8 cellular contexts compared by ENCODE assay signal in genomic region chr10:28676968-28677888, GRCh38. TPM values are rescaled to one million over a fixed set of nuclear protein-coding genes. Genes with fewer than 3 reads are reported as not detected.
DNase-seq lines count a peak whose midpoint lies in the region; ATAC-seq, FAIRE-seq and TF ChIP-seq lines count a peak whose summit lies in the region.

Gene BAMBI (plus strand): TSS chr10:28677521. CDS start chr10:28677898, 377 bp downstream.

- H3K27me3 ChIP-seq in WERI-Rb-1 (ENCODE audit: insufficient read depth, low read depth, severe bottlenecking) = no peaks in the 10 kb centered on the region
- H3K27me3 ChIP-seq in mammary epithelial cell (ENCODE audit: insufficient read depth, low read length) = no peaks in the 10 kb centered on the region
- no peaks in the 10 kb centered on the region for H3K27me3 ChIP-seq in smooth muscle cell (ENCODE audit: low read depth)

- H3K4me3 ChIP-seq in A549 = peak within 1 kb of the TSS; percentile 99
- H3K4me3 ChIP-seq in WERI-Rb-1 (ENCODE audit: low read depth, low read length) = peak within 1 kb of the TSS; percentile 60
- peak within 1 kb of the TSS; percentile 78 to 84 (median 83) for H3K4me3 ChIP-seq in mammary epithelial cell (replicated peaks in 1 of 3; ENCODE audit: insufficient read depth in 1 of 3, low read depth in 2 of 3, low read length in 3 of 3)
- H3K4me3 ChIP-seq in smooth muscle cell = peak within 1 kb of the TSS; percentile 87

- no TSS peak for BruUV-seq in mammary epithelial cell (replicated peaks; lab: Mats Ljungman, UMichigan)

- intact Hi-C loops in mammary epithelial cell (cut with micrococcal nuclease) = loop anchor here (1.0 to 5.0 kb wide), 6 partner anchors 50 to 627 kb away; no protein-coding TSS in a partner anchor

- POLR2A ChIA-PET in A549 (lab: Yijun Ruan, JAX) = interaction anchor here (0.6 to 1.8 kb wide), 15 partner anchors 8 to 627 kb away, joined by 3 to 8 read pairs (median 3); no protein-coding TSS in a partner anchor

- FAIRE-seq in A549 (lab: Jason Lieb, UNC) = no peak

- peak; percentile 99 for TF ChIP-seq POLR2A in A549 (IDR thresholded peaks at IDR 0.05; ENCODE audit: low read length)

- DNase-seq in A549 (ENCODE audit: low read depth in 1 of 2, low spot score in 1 of 2) (peak; percentile 49 to 90), NCI-H2107 (lab: John Stamatoyannopoulos, UW) (peak; percentile 76), WERI-Rb-1 (peak; percentile 79), mammary epithelial cell (peak; percentile 89), inferior parietal cortex (ENCODE audit: extremely low spot score) (peak; percentile 90), smooth muscle cell (lab: John Stamatoyannopoulos, UW; ENCODE audit: unreplicated experiment) (peak; percentile 87)

- TF ChIP-seq CTCF in A549 (IDR thresholded peaks at IDR 0.05) = peak; percentile 87
- peak; percentile 20; the same call in 1 of the 2 replicates for TF ChIP-seq CTCF in WERI-Rb-1 (IDR thresholded peaks at IDR 0.05; ENCODE audit: low read depth, low read length)
- TF ChIP-seq CTCF in mammary epithelial cell (conservative IDR thresholded peaks at IDR 0.05 in 1 of 2, IDR thresholded peaks at IDR 0.05 in 1 of 2; ENCODE audit: extremely low read depth in 1 of 2, insufficient read depth in 1 of 2, low read depth in 1 of 2, low read length in 2 of 2) = peak; percentile 19 to 64
- peak; percentile 61 for TF ChIP-seq CTCF in smooth muscle cell (IDR thresholded peaks at IDR 0.05; ENCODE audit: borderline replicate concordance, insufficient read depth, poor library complexity, severe bottlenecking)

- peak within 1 kb of the TSS; percentile 94 for H3K27ac ChIP-seq in A549
- peak within 1 kb of the TSS; percentile 76 for H3K27ac ChIP-seq in WERI-Rb-1
- peak within 1 kb of the TSS; percentile 44 for H3K27ac ChIP-seq in mammary epithelial cell (ENCODE audit: insufficient read depth, low read depth, low read length)
- peak within 1 kb of the TSS; percentile 78 for H3K27ac ChIP-seq in smooth muscle cell (ENCODE audit: low read depth)

- dilution Hi-C loops in mammary epithelial cell (cut with HindIII; ENCODE audit: low sequenced_read_pairs) = no loop called here

- peaks cover 34% of the 10 kb centered on the region for H3F3A ChIP-seq in smooth muscle cell (ENCODE audit: low read depth)

- TF ChIP-seq EP300 in A549 (IDR thresholded peaks at IDR 0.05) = no peak

- H4K20me1 ChIP-seq in mammary epithelial cell (ENCODE audit: insufficient read depth, low read length) = no peaks in the 10 kb centered on the region
- peaks cover 49% of the 10 kb centered on the region for H4K20me1 ChIP-seq in smooth muscle cell (ENCODE audit: low read depth)

- H3K4me2 ChIP-seq in A549 (peak within 1 kb of the TSS; percentile 95), mammary epithelial cell (ENCODE audit: insufficient read depth, low read depth, low read length) (peak within 1 kb of the TSS; percentile 98), smooth muscle cell (peak within 1 kb of the TSS; percentile 98)

- peak; percentile 57 to 95 for TF ChIP-seq RAD21 in A549 (conservative IDR thresholded peaks at IDR 0.05 in 1 of 2, IDR thresholded peaks at IDR 0.05 in 1 of 2)

- peak within 1 kb of the TSS; percentile 91 for H2AFZ ChIP-seq in mammary epithelial cell (ENCODE audit: low read depth, low read length)
- peak within 1 kb of the TSS; percentile 88 for H2AFZ ChIP-seq in smooth muscle cell (ENCODE audit: low read depth)

- H3K9ac ChIP-seq in mammary epithelial cell (ENCODE audit: insufficient read depth, low read length) = peak within 1 kb of the TSS; percentile 68
- peak within 1 kb of the TSS; percentile 88 for H3K9ac ChIP-seq in smooth muscle cell (ENCODE audit: low read depth)

- WGBS in A549 (ENCODE audit: missing lambda C conversion rate) = 3% methylated on average over 18 of the region's 120 CpGs
- WGBS in mammary epithelial cell (ENCODE audit: low coverage, missing lambda C conversion rate) = 0% methylated on average over 5 of the region's 120 CpGs
- 2% methylated on average over 74 of the region's 120 CpGs for WGBS in smooth muscle cell (ENCODE audit: low lambda C conversion rate)

- H3K79me2 ChIP-seq in mammary epithelial cell (ENCODE audit: insufficient read depth, low read length) = peaks cover 12% of the 10 kb centered on the region
- H3K79me2 ChIP-seq in smooth muscle cell (ENCODE audit: low read depth) = peaks cover 81% of the 10 kb centered on the region

- no peaks in the 10 kb centered on the region for H3K9me3 ChIP-seq in A549
- H3K9me3 ChIP-seq in WERI-Rb-1 (ENCODE audit: severe bottlenecking) = no peaks in the 10 kb centered on the region
- H3K9me3 ChIP-seq in mammary epithelial cell (replicated peaks; ENCODE audit: insufficient read depth, low read length) = no peaks in the 10 kb centered on the region
- no peaks in the 10 kb centered on the region for H3K9me3 ChIP-seq in smooth muscle cell (replicated peaks; ENCODE audit: low read depth)

- CTCF ChIA-PET in A549 (lab: Yijun Ruan, JAX) = interaction anchor here (0.6 to 4.4 kb wide), 37 partner anchors 9 to 647 kb away, joined by 3 to 42 read pairs (median 4); no protein-coding TSS in a partner anchor
- CTCF ChIA-PET in mammary epithelial cell (lab: Charles Lee; ENCODE audit: low non-redundant PET) = interaction anchor here (0.6 kb wide), 4 partner anchors 200 to 712 kb away, joined by 3 to 5 read pairs (median 4); no protein-coding TSS in a partner anchor

- H3K4me1 ChIP-seq in A549 = peaks cover 27% of the 10 kb centered on the region
- H3K4me1 ChIP-seq in mammary epithelial cell (ENCODE audit: insufficient read depth, low read length) = peaks cover 29% of the 10 kb centered on the region
- peaks cover 16% of the 10 kb centered on the region for H3K4me1 ChIP-seq in smooth muscle cell (ENCODE audit: low read depth)

- H3K36me3 ChIP-seq in WERI-Rb-1 (no peaks in the 10 kb centered on the region), mammary epithelial cell (ENCODE audit: insufficient read depth, low read length) (no peaks in the 10 kb centered on the region), smooth muscle cell (ENCODE audit: low read depth) (no peaks in the 10 kb centered on the region)

- in situ Hi-C loops in mammary epithelial cell (cut with MboI; ENCODE audit: low sequenced_read_pairs in 2 of 2) = loop anchor here in 1 of 2 donors (5.0 kb wide), 1 partner anchor 315 kb away; no protein-coding TSS in a partner anchor

- peak; percentile 94 to 97 for ATAC-seq in A549
- ATAC-seq in GM18519 (IDR thresholded peaks at IDR 0.05; ENCODE audit: low FRiP score, unreplicated experiment) = peak; percentile 92
- peak; percentile 99 for ATAC-seq in HG03025 (IDR thresholded peaks at IDR 0.05; ENCODE audit: low FRiP score, unreplicated experiment)

TF ChIP-seq in A549, 52 proteins besides CTCF, POLR2A, EP300 and RAD21 (continues in another document):
- TF ChIP-seq SMC3 (IDR thresholded peaks at IDR 0.05) (peak; percentile 98), NFE2L2 (conservative IDR thresholded peaks at IDR 0.05; ENCODE audit: low read length) (no peak), NR3C1 (IDR thresholded peaks at IDR 0.05) (no peak), ZC3H11A (IDR thresholded peaks at IDR 0.05) (no peak), FOSL2 (IDR thresholded peaks at IDR 0.05) (no peak), FOSL2 (CRISPR knock-in tag; IDR thresholded peaks at IDR 0.05) (no peak), ZSCAN20 (CRISPR knock-in tag; IDR thresholded peaks at IDR 0.05) (no peak), EHF (CRISPR knock-in tag; IDR thresholded peaks at IDR 0.05) (no peak), CBX2 (IDR thresholded peaks at IDR 0.05; ENCODE audit: borderline replicate concordance, low read depth) (no peak), RNF2 (IDR thresholded peaks at IDR 0.05; ENCODE audit: borderline replicate concordance, low read depth) (no peak), KDM1A (IDR thresholded peaks at IDR 0.05; ENCODE audit: low read depth) (no peak), HEYL (CRISPR knock-in tag; IDR thresholded peaks at IDR 0.05) (no peak), JUN (IDR thresholded peaks at IDR 0.05) (peak; percentile 73 to 94), CHD2 (IDR thresholded peaks at IDR 0.05; ENCODE audit: low read length, partially characterized antibody) (no peak), CBX8 (IDR thresholded peaks at IDR 0.05) (no peak), NPAS2 (CRISPR knock-in tag; IDR thresholded peaks at IDR 0.05; ENCODE audit: borderline replicate concordance) (no peak), HOXA7 (CRISPR knock-in tag; IDR thresholded peaks at IDR 0.05) (no peak), E2F6 (IDR thresholded peaks at IDR 0.05; ENCODE audit: borderline replicate concordance, low read depth) (no peak; the same call in 1 of the 2 replicates), SREBF2 (IDR thresholded peaks at IDR 0.05) (no peak), BCL3 (IDR thresholded peaks at IDR 0.05) (peak; percentile 95), PHF8 (IDR thresholded peaks at IDR 0.05; ENCODE audit: borderline replicate concordance, low read depth) (peak; percentile 53; the same call in 1 of the 2 replicates)

RNA-seq across cellular contexts. Expression of gene BAMBI, which starts in this region (rescaled TPM):
- polyA plus RNA-seq in A549 (2011; rRNA removed) (40.5 and 60.8 TPM in 2 replicates), A549 (2017; fragmentation: RNase III; extraction: RNeasy Plus Mini Kit Qiagen cat#74134 plus additional on column Dnase treatment) (23.2 to 26.1 TPM (median 25.6 TPM) in 3 replicates), mammary epithelial cell (2.7 TPM), smooth muscle cell (878 and 879 TPM in 2 replicates)
- 20.6 and 25.0 TPM in 2 replicates for polyA plus RNA-seq in A549 (2012; cell fraction: cytosol; rRNA removed)
- polyA plus RNA-seq in A549 (2012; cell fraction: nucleus; rRNA removed) = 24.3 and 33.2 TPM in 2 replicates
- 25.2 and 32.9 TPM in 2 replicates for polyA minus RNA-seq in A549 (2011; rRNA and poly(A)+ RNA removed)
- total RNA-seq in mammary epithelial cell (1 to 10 TPM; 4.2 to 7.0 TPM), smooth muscle cell (621 and 648 TPM in 2 replicates)
- not detected for polyA minus RNA-seq in mammary epithelial cell

Comparison
In these comparisons a context has a peak if more than half of its experiments do, and no peak if none do; other contexts are left out.
1. Peak in every context shown above with its lines: DNase-seq, ATAC-seq, H3K4me3 ChIP-seq and H3K27ac ChIP-seq.
2. RNA of gene BAMBI (total RNA-seq): 621 to 648 TPM in smooth muscle cell; 4.2 to 7.0 TPM in mammary epithelial cell; every median in the first group is over 10 times any median in the second.
3. RNA of gene BAMBI (polyA plus RNA-seq): 878 to 879 TPM in smooth muscle cell; 20.6 to 60.8 TPM in A549 and 2.7 TPM in mammary epithelial cell (single experiment); every median in the first group is over 10 times any median in the second.
4. H3K27ac ChIP-seq: peak in every context shown above with its lines; median percentile 94 in A549; 78 in smooth muscle cell; 76 in WERI-Rb-1; 44 in mammary epithelial cell.
5. CTCF ChIP-seq: peak in every context shown above with its lines; median percentile 87 in A549; 61 in smooth muscle cell; 42 in mammary epithelial cell; 20 in WERI-Rb-1.